In the genomic region with DNA sequence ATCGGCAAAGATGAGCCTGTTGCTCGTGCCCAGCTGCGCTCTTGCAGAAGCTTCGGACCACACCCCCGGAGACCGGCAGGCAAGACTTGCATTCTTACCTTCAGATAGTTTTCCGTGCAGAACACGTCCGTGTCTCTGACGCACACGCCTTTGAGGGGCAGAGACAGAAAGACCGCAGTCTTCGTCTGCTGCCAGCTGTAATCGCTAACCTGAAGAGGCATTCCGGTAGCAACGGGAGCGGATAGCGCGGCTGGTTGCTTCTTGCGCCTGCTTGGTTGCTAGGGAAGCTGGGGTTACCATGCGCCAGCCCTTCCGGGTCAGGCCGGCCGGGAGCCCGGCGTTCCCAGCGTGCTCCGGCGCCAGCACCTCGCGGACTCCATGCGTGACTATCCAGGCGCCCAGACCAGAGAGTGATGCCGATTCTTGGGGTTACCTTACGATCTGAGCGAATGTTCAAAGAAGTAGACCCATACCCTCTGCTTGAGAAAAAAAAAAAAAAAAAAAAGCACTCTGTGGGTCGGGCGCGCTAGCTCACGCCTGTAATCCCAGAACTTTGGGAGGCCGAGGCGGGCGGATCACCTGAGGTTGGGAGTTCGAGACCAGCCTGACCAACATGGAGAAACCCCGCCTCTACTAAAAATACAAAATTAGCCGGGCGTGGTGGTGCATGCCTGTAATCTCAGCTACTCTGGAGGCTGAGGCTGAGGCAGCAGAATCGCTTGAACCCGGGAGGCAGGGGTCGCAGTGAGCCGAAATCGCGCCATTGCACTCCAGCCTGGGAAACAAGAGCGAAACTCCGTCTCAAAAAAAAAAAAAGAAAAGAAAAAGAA, we compare ENCODE assay signal across 8 cellular contexts. TPM values are rescaled to one million over a fixed set of nuclear protein-coding genes. Genes with fewer than 3 reads are reported as not detected.
A peak's percentile ranks its signal among the peaks of the same experiment; 100 is the strongest.
DNase-seq lines count a peak whose midpoint lies in the region; ATAC-seq and TF ChIP-seq lines count a peak whose summit lies in the region.
"Not testable (repeated sequence)": the region's sequence is repeated elsewhere in the genome, so short reads cannot be mapped to it uniquely, and the experiment has no call there.

No MANE protein-coding gene starts in this region.

- H3K9ac ChIP-seq in HUES64 (ENCODE audit: low read depth, low read length) = not testable (repeated sequence)
- H3K9ac ChIP-seq in PC-3 (ENCODE audit: low read length) (peak overlapping the region; percentile 65), muscle layer of colon (ENCODE audit: low read length) (peak overlapping the region; percentile 14)

- H3K4me2 ChIP-seq in PC-3 (ENCODE audit: low read length) = peak overlapping the region; percentile 81

- not testable (repeated sequence) for H3K9me3 ChIP-seq in HUES64 (ENCODE audit: insufficient read depth, low read depth, low read length); PC-3 (ENCODE audit: low read length); esophagus muscularis mucosa; muscle layer of colon (ENCODE audit: low read length)

- TF ChIP-seq EP300 in esophagus muscularis mucosa (IDR thresholded peaks at IDR 0.05) = not testable (repeated sequence)

- H3K36me3 Mint-ChIP-seq in activated T-cell treated with anti-CD3 and anti-CD28 coated beads, Interleukin-2, amount 50 U/mL, for 24 hours (ENCODE audit: low read depth) = not testable (repeated sequence)

- intact Hi-C loops in PC-3 (cut with micrococcal nuclease) = not testable (repeated sequence)
- intact Hi-C loops in esophagus muscularis mucosa (cut with DNase I) = loop anchor here (5.0 kb wide), 1 partner anchor 89 kb away; a partner anchor contains a TSS

- CTCF ChIA-PET in PC-3 (lab: Charles Lee) = not testable (repeated sequence)

- TF ChIP-seq POLR2A in esophagus muscularis mucosa (IDR thresholded peaks at IDR 0.05; ENCODE audit: low read depth) = not testable (repeated sequence)

- not testable (repeated sequence) for H3K4me1 ChIP-seq in HUES64 (ENCODE audit: insufficient read depth, low read length); PC-3 (ENCODE audit: insufficient read depth, low read length); muscle layer of colon (ENCODE audit: insufficient read depth, low read length)
- peaks cover 5 to 13% (median 11%) of the 10 kb centered on the region in 4 donors for H3K4me1 ChIP-seq in esophagus muscularis mucosa

- H3K27ac ChIP-seq in HUES64 (ENCODE audit: low read depth, low read length); muscle layer of colon (ENCODE audit: low read depth, low read length): not testable (repeated sequence)
- H3K27ac ChIP-seq in PC-3 (ENCODE audit: low read length) (0 out of 2 replicates have a peak overlapping the region, but pooled peaks have one; percentile 26), esophagus muscularis mucosa (replicated peaks in 1 of 4) (peak overlapping the region; percentile 46 to 63 (median 56))

- not testable (repeated sequence) for H3K79me2 ChIP-seq in PC-3 (ENCODE audit: low read length)

- peaks cover 26% of the 10 kb centered on the region for H3K4me1 Mint-ChIP-seq in activated T-cell treated with anti-CD3 and anti-CD28 coated beads, Interleukin-2, amount 50 U/mL, for 24 hours (ENCODE audit: low read depth)

- not testable (repeated sequence) for H3K27me3 Mint-ChIP-seq in activated T-cell treated with anti-CD3 and anti-CD28 coated beads, Interleukin-2, amount 50 U/mL, for 24 hours

- peak; percentile 81 for DNase-seq in DMS114 treated with DMSO at 0.1 percent for 48 hours (lab: John Stamatoyannopoulos, UW; ENCODE audit: unreplicated experiment)
- DNase-seq in PC-3 = peak; percentile 79
- peak; percentile 84 for DNase-seq in activated T-cell treated with anti-CD3 and anti-CD28 coated beads, Interleukin-2, amount 50 U/mL, for 24 hours
- DNase-seq in esophagus muscularis mucosa (ENCODE audit: extremely low spot score) = peak; percentile 91
- peak; percentile 63 for DNase-seq in stimulated activated CD8-positive, alpha-beta memory T cell treated with anti-CD3 and anti-CD28 coated beads, Interleukin-4, amount 100 ng/mL, for 24 hours (ENCODE audit: low read depth)

- not testable (repeated sequence) for H4K20me1 ChIP-seq in PC-3 (ENCODE audit: low read length)

- POLR2A ChIA-PET in PC-3 (lab: Charles Lee; ENCODE audit: unreplicated experiment) = not testable (repeated sequence)

- not testable (repeated sequence) for H3F3A ChIP-seq in PC-3 (ENCODE audit: low read length, unreplicated experiment)

- BruUV-seq in PC-3 (replicated peaks; lab: Mats Ljungman, UMichigan) = TSS peak; percentile 86

- peak overlapping the region; percentile 95 for H2AFZ ChIP-seq in PC-3 (ENCODE audit: low read length)

- H3K27me3 ChIP-seq in HUES64 (ENCODE audit: insufficient read depth, low read length); PC-3 (ENCODE audit: low read length); esophagus muscularis mucosa; muscle layer of colon (ENCODE audit: control insufficient read depth in 1 of 2, insufficient read depth in 2 of 2, low read length in 2 of 2): not testable (repeated sequence)

- 22% methylated on average over 55 of the region's 55 CpGs for WGBS in HUES64
- WGBS in esophagus muscularis mucosa = 11% methylated on average over 55 of the region's 55 CpGs

- ATAC-seq in GM21529 (IDR thresholded peaks at IDR 0.05; ENCODE audit: unreplicated experiment) (peak; percentile 100), PC-3 (peak; percentile 99)

- H3K9me2 ChIP-seq in PC-3 (replicated peaks; ENCODE audit: low read length) = not testable (repeated sequence)

- H3K4me3 Mint-ChIP-seq in activated T-cell treated with anti-CD3 and anti-CD28 coated beads, Interleukin-2, amount 50 U/mL, for 24 hours = peak overlapping the region; percentile 82

- peak overlapping the region; percentile 83 for H3K27ac Mint-ChIP-seq in activated T-cell treated with anti-CD3 and anti-CD28 coated beads, Interleukin-2, amount 50 U/mL, for 24 hours

- H3K36me3 ChIP-seq in HUES64 (ENCODE audit: insufficient read depth, low read length); PC-3 (ENCODE audit: low read depth, low read length); esophagus muscularis mucosa; muscle layer of colon (ENCODE audit: insufficient read depth, low read length): not testable (repeated sequence)

- TF ChIP-seq CTCF in PC-3 (conservative IDR thresholded peaks at IDR 0.05; ENCODE audit: low read depth, low read length); esophagus muscularis mucosa (IDR thresholded peaks at IDR 0.05): not testable (repeated sequence)

- H3K4me3 ChIP-seq in HUES64 (ENCODE audit: low read length) (peak overlapping the region; percentile 76), PC-3 (ENCODE audit: low read length) (peak overlapping the region; percentile 81), esophagus muscularis mucosa (peak overlapping the region; percentile 64 to 74 (median 68)), muscle layer of colon (ENCODE audit: low read depth in 1 of 2, low read length in 2 of 2) (peak overlapping the region; percentile 76 to 83)

- H3K9me3 Mint-ChIP-seq in activated T-cell treated with anti-CD3 and anti-CD28 coated beads, Interleukin-2, amount 50 U/mL, for 24 hours = not testable (repeated sequence)

RNA-seq across cellular contexts. Expression of a gene that starts 9.7 kb away (rescaled TPM):
- 4.6 TPM for polyA plus RNA-seq in HUES64 (2013, experiment 1 of 2)
- polyA plus RNA-seq in HUES64 (2013, experiment 2 of 2) = 3.2 TPM
- total RNA-seq in PC-3 (2014; rRNA removed) (0.91 and 0.92 TPM in 2 replicates), esophagus muscularis mucosa (1 to 10 TPM in 3 of 4 donors, under 1 TPM in 1; 0.50 to 2.1 (median 1.4) TPM)
